Comparison of ENCODE assay signal across 8 cellular contexts in the genomic region with DNA sequence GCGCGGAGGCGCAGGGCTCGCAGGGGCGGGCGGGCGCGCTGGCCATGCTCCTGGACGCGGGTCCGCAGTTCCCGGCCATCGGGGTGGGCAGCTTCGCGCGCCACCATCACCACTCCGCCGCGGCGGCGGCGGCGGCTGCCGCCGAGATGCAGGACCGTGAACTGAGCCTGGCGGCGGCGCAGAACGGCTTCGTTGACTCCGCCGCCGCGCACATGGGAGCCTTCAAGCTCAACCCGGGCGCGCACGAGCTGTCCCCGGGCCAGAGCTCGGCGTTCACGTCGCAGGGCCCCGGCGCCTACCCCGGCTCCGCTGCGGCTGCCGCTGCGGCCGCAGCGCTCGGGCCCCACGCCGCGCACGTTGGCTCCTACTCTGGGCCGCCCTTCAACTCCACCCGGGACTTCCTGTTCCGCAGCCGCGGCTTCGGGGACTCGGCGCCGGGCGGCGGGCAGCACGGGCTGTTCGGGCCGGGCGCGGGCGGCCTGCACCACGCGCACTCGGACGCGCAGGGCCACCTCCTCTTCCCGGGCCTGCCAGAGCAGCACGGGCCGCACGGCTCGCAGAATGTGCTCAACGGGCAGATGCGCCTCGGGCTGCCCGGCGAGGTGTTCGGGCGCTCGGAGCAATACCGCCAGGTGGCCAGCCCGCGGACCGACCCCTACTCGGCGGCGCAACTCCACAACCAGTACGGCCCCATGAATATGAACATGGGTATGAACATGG. TPM values are rescaled to one million over a fixed set of nuclear protein-coding genes. Genes with fewer than 3 reads are reported as not detected.
A peak's percentile ranks its signal among the peaks of the same experiment; 100 is the strongest.
DNase-seq lines count a peak whose midpoint lies in the region; ATAC-seq and TF ChIP-seq lines count a peak whose summit lies in the region.

No MANE protein-coding gene starts in this region.

- H3K36me3 ChIP-seq in A673 (ENCODE audit: insufficient read depth, low read length, poor library complexity, severe bottlenecking), result peaks cover 47% of the 10 kb centered on the region

- POLR2A ChIA-PET in A673 (lab: Charles Lee; ENCODE audit: low non-redundant PET), result interaction anchor here (0.7 to 1.5 kb wide), 4 partner anchors 10 to 316 kb away, joined by 3 to 17 read pairs (median 12); partner anchors contain the start of gene ZIC5

- no peaks in the 10 kb centered on the region for H3K9me3 ChIP-seq in A673 (ENCODE audit: low read depth, low read length, poor library complexity, severe bottlenecking)

- peaks cover 5% of the 10 kb centered on the region for H3K4me1 ChIP-seq in A673 (ENCODE audit: insufficient read depth, low read length, poor library complexity, severe bottlenecking)

- H3K27ac ChIP-seq in A673 (ENCODE audit: low read depth, low read length, poor library complexity, severe bottlenecking), result peak overlapping the region; percentile 96

- no peaks in the 10 kb centered on the region for H3K27me3 ChIP-seq in A673 (replicated peaks; ENCODE audit: insufficient read depth, low read depth, low read length, poor library complexity)

- no peak for TF ChIP-seq CTCF in A673 (conservative IDR thresholded peaks at IDR 0.05; ENCODE audit: low read depth, low read length)
- no peak for TF ChIP-seq CTCF in astrocyte of the spinal cord (IDR thresholded peaks at IDR 0.05; ENCODE audit: low read depth, low read length)
- no peak for TF ChIP-seq CTCF in lower leg skin (IDR thresholded peaks at IDR 0.05)

- no peak for ATAC-seq in GM21528 (IDR thresholded peaks at IDR 0.05; ENCODE audit: low FRiP score, unreplicated experiment)

- DNase-seq in A673 (ENCODE audit: low spot score) (peak; percentile 68), HK-2 (ENCODE audit: unreplicated experiment) (peak; percentile 44), astrocyte of the spinal cord (ENCODE audit: low read depth, low spot score) (peak; percentile 46), lower leg skin (ENCODE audit: low spot score in 2 of 2) (no peak), NCI-H1105 (lab: John Stamatoyannopoulos, UW) (no peak), GDM1 (lab: John Stamatoyannopoulos, UW) (no peak), Ammon's horn (ENCODE audit: low spot score) (no peak)

- 0 to 3% methylated on average over 7 to 36 of the region's 101 CpGs for WGBS in lower leg skin, 2 donors

- intact Hi-C loops in A673 (cut with micrococcal nuclease; ENCODE audit: unreplicated experiment), result loop anchor here (5.0 kb wide), 1 partner anchor 325 kb away; no protein-coding TSS in a partner anchor
- intact Hi-C loops in lower leg skin (cut with DNase I; ENCODE audit: low total_unique reads), result no loop called here

- in situ Hi-C loops in astrocyte of the spinal cord (cut with HindIII; ENCODE audit: low sequenced_read_pairs), result no loop called here

- TF ChIP-seq POLR2A in lower leg skin (IDR thresholded peaks at IDR 0.05), result no peak

- CTCF ChIA-PET in A673 (lab: Charles Lee), result no interaction called here

- H3K4me3 ChIP-seq in A673 (ENCODE audit: low read depth, low read length, poor library complexity, severe bottlenecking) (peak overlapping the region; percentile 95), astrocyte of the spinal cord (ENCODE audit: low read depth, low read length) (peak overlapping the region; percentile 76), lower leg skin (ENCODE audit: low read depth, poor library complexity, severe bottlenecking) (peak overlapping the region; percentile 15)

- no TSS peak for BruUV-seq in A673 (replicated peaks; lab: Mats Ljungman, UMichigan)

RNA-seq across cellular contexts. Expression of gene ZIC2, which starts 0.6 kb away (rescaled TPM):
- total RNA-seq in A673 (2021) (285 and 305 TPM in 2 replicates), lower leg skin (under 1 TPM in 1 of 4 donors, not detected in 3; 0.10 TPM)

RNA-seq across cellular contexts. Expression of gene ZIC5, which starts 10.6 kb away (rescaled TPM):
- total RNA-seq in A673 (2021), result 23.4 and 25.2 TPM in 2 replicates
- not detected for total RNA-seq in lower leg skin

Comparison
In these comparisons a context has a peak if more than half of its experiments do, and no peak if none do; other contexts are left out.
1. DNase-seq: peak in A673 (single experiment), HK-2 (single experiment) and astrocyte of the spinal cord (single experiment); none in lower leg skin (0 of 2), NCI-H1105 (single experiment), GDM1 (single experiment) and Ammon's horn (single experiment).
2. H3K4me3 ChIP-seq: peak in every context shown above with its lines; median percentile 95 in A673; 76 in astrocyte of the spinal cord; 15 in lower leg skin.
3. RNA of gene ZIC2, which starts 0.6 kb away (total RNA-seq): 285 to 305 TPM in A673; 0.10 TPM in lower leg skin; every median in the first group is over 100 times any median in the second.
4. RNA of gene ZIC5, which starts 10.6 kb away (total RNA-seq): 23.4 to 25.2 TPM in A673; not detected in lower leg skin; every median in the first group is over 10 times any median in the second.